10 cellular contexts compared by ENCODE assay signal in genomic region chr2:240023792-240024191, GRCh38. TPM values are rescaled to one million over a fixed set of nuclear protein-coding genes. Genes with fewer than 3 reads are reported as not detected.
DNase-seq lines count a peak whose midpoint lies in the region; ATAC-seq, FAIRE-seq and TF ChIP-seq lines count a peak whose summit lies in the region.
"Had no signal": no experiment of that assay in that cellular context is flagged by ENCODE, and none has a peak within 500 bp of the region (broad histone marks: within the 10 kb centered on the region; RNA-seq: fewer than 3 reads in every experiment).

No MANE protein-coding gene starts in this region.

- peak overlapping the region; percentile 90 for H3K4me2 ChIP-seq in BLaER1

- H3K27ac ChIP-seq in BLaER1, result no peak overlapping the region
- H3K27ac ChIP-seq in HL-60 (replicated peaks), result no peak overlapping the region
- H3K27ac ChIP-seq in muscle layer of duodenum (ENCODE audit: low read length), result no peak overlapping the region

- H3K9me3 ChIP-seq in BLaER1 (no peaks in the 10 kb centered on the region), adipocyte (ENCODE audit: control insufficient read depth, low read length) (no peaks in the 10 kb centered on the region), muscle layer of duodenum (ENCODE audit: control insufficient read depth in 1 of 2, low read length in 2 of 2) (no peaks in the 10 kb centered on the region)

- H3K4me3 ChIP-seq in BLaER1 (peak overlapping the region; percentile 93), HL-60 (replicated peaks; ENCODE audit: insufficient read depth, low read length) (peak overlapping the region; percentile 91), adipocyte (ENCODE audit: low read length) (peak overlapping the region; percentile 99), muscle layer of duodenum (ENCODE audit: low read depth in 1 of 2, low read length in 2 of 2) (peak overlapping the region; percentile 82 to 99)

- no peaks in the 10 kb centered on the region for H3K27me3 ChIP-seq in BLaER1
- no peaks in the 10 kb centered on the region for H3K27me3 ChIP-seq in HL-60 (ENCODE audit: insufficient read depth, poor library complexity, severe bottlenecking)
- H3K27me3 ChIP-seq in adipocyte (replicated peaks; ENCODE audit: control insufficient read depth, insufficient read depth, low read length), result no peaks in the 10 kb centered on the region
- H3K27me3 ChIP-seq in muscle layer of duodenum (ENCODE audit: low read depth, low read length), result no peaks in the 10 kb centered on the region

- H3K36me3 ChIP-seq in BLaER1 (peaks cover 28% of the 10 kb centered on the region), adipocyte (ENCODE audit: control insufficient read depth, insufficient read depth, low read length, severe bottlenecking) (peaks cover 21% of the 10 kb centered on the region), muscle layer of duodenum (ENCODE audit: control insufficient read depth in 1 of 2, insufficient read depth in 2 of 2, low read length in 2 of 2) (peaks cover 18 to 26% of the 10 kb centered on the region in 2 donors)

- H3K4me1 ChIP-seq in BLaER1, result peaks cover 21% of the 10 kb centered on the region
- H3K4me1 ChIP-seq in adipocyte (ENCODE audit: control insufficient read depth, insufficient read depth, low read length), result peaks cover 11% of the 10 kb centered on the region
- peaks cover 6 to 22% of the 10 kb centered on the region in 2 donors for H3K4me1 ChIP-seq in muscle layer of duodenum (ENCODE audit: control insufficient read depth in 1 of 2, insufficient read depth in 2 of 2, low read length in 2 of 2)

- ATAC-seq in GM19467 (IDR thresholded peaks at IDR 0.05; ENCODE audit: unreplicated experiment), result no peak

- no peak for DNase-seq in HL-60 (ENCODE audit: low read depth in 1 of 2, low spot score in 1 of 2)
- DNase-seq in adipocyte (ENCODE audit: low read depth), result no peak
- DNase-seq in stimulated activated CD4-positive, alpha-beta T cell treated with anti-CD3 and anti-CD28 coated beads, Interleukin-12 subunit alpha, Interleukin-12 subunit beta, amount 100 ng/mL, for 4 hours, result no peak
- DNase-seq in NOMO-1 treated with DMSO at 0.1 percent for 48 hours (lab: John Stamatoyannopoulos, UW; ENCODE audit: unreplicated experiment), result no peak
- DNase-seq in frontal cortex (ENCODE audit: low spot score in 2 of 2), result no peak
- DNase-seq: effector CD4-positive, alpha-beta T cell; MV-4-11 had no signal

- FAIRE-seq in frontal cortex (lab: Jason Lieb, UNC), result no peak

- H3K9ac ChIP-seq in BLaER1, result peak overlapping the region; percentile 91; the same call in 1 of the 2 replicates
- H3K9ac ChIP-seq in adipocyte (ENCODE audit: low read length), result peak overlapping the region; percentile 99

- H4K20me1 ChIP-seq in BLaER1, result peaks cover 53% of the 10 kb centered on the region

- TF ChIP-seq CTCF in HL-60 (IDR thresholded peaks at IDR 0.05; ENCODE audit: insufficient read depth, low read length), result no peak

RNA-seq across cellular contexts. Expression of gene NDUFA10, which starts 1.4 kb away (rescaled TPM):
- 84.8 TPM for total RNA-seq in frontal cortex

RNA-seq across cellular contexts. Expression of gene OR6B2, which starts 6.4 kb away (rescaled TPM):
- not detected for total RNA-seq in frontal cortex

RNA-seq across cellular contexts. Expression of gene OR6B3, which starts 29.5 kb away (rescaled TPM):
- total RNA-seq in frontal cortex, result not detected
